Comparison of ENCODE assay signal across 29 cellular contexts in genomic region chr17:37315601-37316000, GRCh38.
"Had no signal": no experiment of that assay in that cellular context is flagged by ENCODE, and none has a peak within 500 bp of the region (broad histone marks: within the 10 kb centered on the region; RNA-seq: fewer than 3 reads in every experiment).

No MANE protein-coding gene starts in this region.

- ATAC-seq: left colon; left lung; lower lobe of right lung; naive thymus-derived CD8-positive, alpha-beta T cell; right lobe of liver; stimulated activated memory B cell treated with anti-CD40 and anti-IgM and Interleukin-4, amounts not matched to agents 10 μg/mL and 1 μg/mL and 100 μg/mL, for 72 hours; stimulated activated naive CD8-positive, alpha-beta T cell treated with anti-CD3 and anti-CD28 coated beads, Interleukin-15, amount 100 ng/mL, for 72 hours had no signal

- H3K36me3 Mint-ChIP-seq: immature natural killer cell had no signal

- H3K27ac Mint-ChIP-seq: immature natural killer cell; naive thymus-derived CD8-positive, alpha-beta T cell; nephron; neural progenitor cell; progenitor cell of endocrine pancreas; stimulated activated memory B cell treated with anti-CD40 and anti-IgM and Interleukin-4, amounts not matched to agents 10 μg/mL and 1 μg/mL and 100 μg/mL, for 72 hours; stimulated activated naive CD8-positive, alpha-beta T cell treated with anti-CD3 and anti-CD28 coated beads, Interleukin-15, amount 100 ng/mL, for 72 hours; type B pancreatic cell had no signal

- H3K4me3 ChIP-seq: left lung, lower lobe of right lung, neural progenitor cell, ovary, right atrium auricular region, right lobe of liver, smooth muscle cell, tibial nerve, uterus had no signal

- H3K27ac ChIP-seq: left lung, lower lobe of right lung, neural progenitor cell, neutrophil, ovary, right atrium auricular region, right lobe of liver, tibial nerve, uterus had no signal

- H3K27me3 Mint-ChIP-seq: naive thymus-derived CD8-positive, alpha-beta T cell; progenitor cell of endocrine pancreas; stimulated activated memory B cell treated with anti-CD40 and anti-IgM and Interleukin-4, amounts not matched to agents 10 μg/mL and 1 μg/mL and 100 μg/mL, for 72 hours; stimulated activated naive CD8-positive, alpha-beta T cell treated with anti-CD3 and anti-CD28 coated beads, Interleukin-15, amount 100 ng/mL, for 72 hours; type B pancreatic cell had no signal

- H3K9me3 Mint-ChIP-seq: immature natural killer cell; naive thymus-derived CD8-positive, alpha-beta T cell; nephron; neural progenitor cell; stimulated activated memory B cell treated with anti-CD40 and anti-IgM and Interleukin-4, amounts not matched to agents 10 μg/mL and 1 μg/mL and 100 μg/mL, for 72 hours; stimulated activated naive CD8-positive, alpha-beta T cell treated with anti-CD3 and anti-CD28 coated beads, Interleukin-15, amount 100 ng/mL, for 72 hours; type B pancreatic cell had no signal

- H3K4me1 Mint-ChIP-seq: immature natural killer cell; nephron; neural progenitor cell; stimulated activated memory B cell treated with anti-CD40 and anti-IgM and Interleukin-4, amounts not matched to agents 10 μg/mL and 1 μg/mL and 100 μg/mL, for 72 hours; stimulated activated naive CD8-positive, alpha-beta T cell treated with anti-CD3 and anti-CD28 coated beads, Interleukin-15, amount 100 ng/mL, for 72 hours had no signal

- DNase-seq: hypothalamus; immature natural killer cell; kidney; left colon; left lung; lower lobe of right lung; mammary epithelial cell; mesenchymal stem cell; naive thymus-derived CD8-positive, alpha-beta T cell; occipital lobe; ovary; right lobe of liver; stimulated activated CD4-positive, alpha-beta T cell treated with anti-CD3 and anti-CD28 coated beads, Interleukin-1b, Interleukin-23, amount 100 ng/mL, for 48 hours; stimulated activated CD4-positive, alpha-beta T cell treated with anti-CD3 and anti-CD28 coated beads, Interleukin-2, amount 100 ng/mL, for 48 hours; stimulated activated CD4-positive, alpha-beta T cell treated with anti-CD3 and anti-CD28 coated beads, Interleukin-4, amount 100 ng/mL, for 4 hours; stimulated activated CD8-positive, alpha-beta memory T cell treated with anti-CD3 and anti-CD28 coated beads, Interleukin-4, amount 100 ng/mL, for 48 hours; stimulated activated naive CD4-positive, alpha-beta T cell treated with Interleukin-2 at 50 U/mL for 16 hours; stimulated activated naive CD8-positive, alpha-beta T cell treated with anti-CD3 and anti-CD28 coated beads, Interleukin-15, amount 100 ng/mL, for 72 hours; substantia nigra; uterus had no signal

- H3K4me3 Mint-ChIP-seq: immature natural killer cell; nephron; neural progenitor cell; stimulated activated memory B cell treated with anti-CD40 and anti-IgM and Interleukin-4, amounts not matched to agents 10 μg/mL and 1 μg/mL and 100 μg/mL, for 72 hours; stimulated activated naive CD8-positive, alpha-beta T cell treated with anti-CD3 and anti-CD28 coated beads, Interleukin-15, amount 100 ng/mL, for 72 hours; type B pancreatic cell had no signal
